In the genomic region with DNA sequence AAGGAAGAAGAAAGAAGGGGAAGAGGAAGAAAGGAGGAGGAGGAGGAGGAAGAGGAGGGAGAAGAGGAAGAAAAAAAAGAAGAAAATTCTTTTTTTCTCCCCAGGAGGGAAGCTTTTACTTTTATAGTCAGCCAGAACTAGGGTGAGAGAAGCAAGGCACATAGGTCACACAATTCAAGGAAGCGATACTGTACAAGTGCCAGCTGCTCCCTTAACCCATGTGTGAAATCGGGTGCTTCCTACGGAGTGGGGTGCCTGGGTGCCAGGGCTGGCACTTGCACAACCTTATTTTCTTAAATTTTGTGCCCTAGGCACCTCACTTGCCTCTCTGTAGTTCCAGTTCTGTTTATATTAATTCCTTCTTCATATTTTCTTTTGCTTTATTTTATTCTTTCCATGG, we compare ENCODE assay signal across 18 cellular contexts.
"Had no signal": no experiment of that assay in that cellular context is flagged by ENCODE, and none has a peak within 500 bp of the region (broad histone marks: within the 10 kb centered on the region; RNA-seq: fewer than 3 reads in every experiment).

No MANE protein-coding gene starts in this region.

- H3K36me3 ChIP-seq: esophagus muscularis mucosa, gastroesophageal sphincter, heart right ventricle, transverse colon had no signal

- H3K27me3 ChIP-seq: esophagus muscularis mucosa, heart right ventricle, transverse colon had no signal

- FAIRE-seq: bronchial epithelial cell, endothelial cell of umbilical vein had no signal

- H3K4me3 ChIP-seq: esophagus muscularis mucosa, gastroesophageal sphincter, heart right ventricle, transverse colon had no signal

- H3K27ac ChIP-seq: esophagus muscularis mucosa, gastroesophageal sphincter, heart right ventricle, transverse colon, VCaP had no signal

- H3K4me1 ChIP-seq: esophagus muscularis mucosa, gastroesophageal sphincter, transverse colon had no signal

- H3K27me3 Mint-ChIP-seq: activated naive CD8-positive, alpha-beta T cell had no signal

- H3K9me3 ChIP-seq: esophagus muscularis mucosa had no signal

- H3K4me3 Mint-ChIP-seq: activated CD4-positive, alpha-beta memory T cell treated with anti-CD3 and anti-CD28 coated beads for 36 hours; activated naive CD8-positive, alpha-beta T cell; nephron; stimulated activated naive CD8-positive, alpha-beta T cell treated with anti-CD3 and anti-CD28 coated beads, Interleukin-15, Interleukin-2, amounts not matched to agents 100 ng/mL and 50 ng/mL, for 24 hours had no signal

- ATAC-seq: gastroesophageal sphincter had no signal

- H3K27ac Mint-ChIP-seq: activated CD4-positive, alpha-beta memory T cell treated with anti-CD3 and anti-CD28 coated beads for 36 hours; activated naive CD8-positive, alpha-beta T cell; nephron; stimulated activated naive CD8-positive, alpha-beta T cell treated with anti-CD3 and anti-CD28 coated beads, Interleukin-15, Interleukin-2, amounts not matched to agents 100 ng/mL and 50 ng/mL, for 24 hours had no signal

- DNase-seq: activated CD4-positive, alpha-beta memory T cell treated with anti-CD3 and anti-CD28 coated beads for 36 hours; activated CD4-positive, alpha-beta T cell treated with anti-CD3 and anti-CD28 coated beads for 1 hour; activated T-cell treated with anti-CD3 and anti-CD28 coated beads for 4 hours; dermis blood vessel endothelial cell; effector memory CD4-positive, alpha-beta T cell; heart right ventricle; posterior cingulate gyrus; stimulated activated CD4-positive, alpha-beta T cell treated with anti-CD3 and anti-CD28 coated beads, Interleukin-2, amount 100 ng/mL, for 24 hours; T-helper 1 cell; transverse colon had no signal
